In genomic region chrX:2500681-2501151, GRCh38 we compare ENCODE assay signal across 8 cellular contexts. TPM values are rescaled to one million over a fixed set of nuclear protein-coding genes. Genes with fewer than 3 reads are reported as not detected.
DNase-seq lines count a peak whose midpoint lies in the region; ATAC-seq and TF ChIP-seq lines count a peak whose summit lies in the region.

DHRSX (minus strand) TSS chrX:2500976; CDS start chrX:2500925, 51 bp downstream.
ZBED1 (minus strand) TSS chrX:2500976; CDS start chrX:2490719, 10,257 bp downstream.

- ATAC-seq in CD4-positive, CD25-positive, alpha-beta regulatory T cell (ENCODE audit: low read depth in 2 of 2), result peak; percentile 43 to 67
- ATAC-seq in GM21723 (IDR thresholded peaks at IDR 0.05; ENCODE audit: unreplicated experiment), result peak; percentile 75
- peak in 7 of 8 donors; percentile 27 to 83 (median 47) for ATAC-seq in heart right ventricle

- peak; percentile 33 to 66 (median 41) for DNase-seq in CD4-positive, CD25-positive, alpha-beta regulatory T cell
- DNase-seq in MG63 (peak; percentile 74), heart right ventricle (peak; percentile 43 to 67), retinal pigment epithelial cell (ENCODE audit: low read depth) (no peak), NCI-H128 (lab: John Stamatoyannopoulos, UW; ENCODE audit: unreplicated experiment) (no peak), SW 1271 (lab: John Stamatoyannopoulos, UW) (no peak)
- DNase-seq in activated naive CD4-positive, alpha-beta T cell treated with anti-CD3 and anti-CD28 coated beads for 36 hours, result peak; percentile 62

- peak within 1 kb of the TSS; percentile 55 for H3K27ac ChIP-seq in CD4-positive, CD25-positive, alpha-beta regulatory T cell (ENCODE audit: insufficient read depth, low read length, poor library complexity, severe bottlenecking)
- H3K27ac ChIP-seq in heart right ventricle, result peak within 1 kb of the TSS; percentile 63 to 97 (median 94)

- H3K9me3 Mint-ChIP-seq in CD4-positive, CD25-positive, alpha-beta regulatory T cell, result no peaks in the 10 kb centered on the region
- H3K9me3 Mint-ChIP-seq in activated naive CD4-positive, alpha-beta T cell treated with anti-CD3 and anti-CD28 coated beads for 36 hours, result no peaks in the 10 kb centered on the region

- H3K9me3 ChIP-seq in CD4-positive, CD25-positive, alpha-beta regulatory T cell (ENCODE audit: control insufficient read depth in 2 of 2, low read length in 2 of 2), result no peaks in the 10 kb centered on the region
- H3K9me3 ChIP-seq in MG63 (no peaks in the 10 kb centered on the region), heart right ventricle (no peaks in the 10 kb centered on the region)

- peak within 1 kb of the TSS; percentile 87 to 95 (median 90) for H3K4me3 Mint-ChIP-seq in CD4-positive, CD25-positive, alpha-beta regulatory T cell
- peak within 1 kb of the TSS; percentile 76 for H3K4me3 Mint-ChIP-seq in activated naive CD4-positive, alpha-beta T cell treated with anti-CD3 and anti-CD28 coated beads for 36 hours

- H3K27ac Mint-ChIP-seq in CD4-positive, CD25-positive, alpha-beta regulatory T cell, result peak within 1 kb of the TSS; percentile 77 to 92 (median 87)
- peak within 1 kb of the TSS; percentile 72 for H3K27ac Mint-ChIP-seq in activated naive CD4-positive, alpha-beta T cell treated with anti-CD3 and anti-CD28 coated beads for 36 hours

- peaks cover 18 to 46% (median 26%) of the 10 kb centered on the region in 4 donors for H3K4me1 Mint-ChIP-seq in CD4-positive, CD25-positive, alpha-beta regulatory T cell
- H3K4me1 Mint-ChIP-seq in activated naive CD4-positive, alpha-beta T cell treated with anti-CD3 and anti-CD28 coated beads for 36 hours (ENCODE audit: low read depth), result peaks cover 26% of the 10 kb centered on the region

- peaks cover 2% of the 10 kb centered on the region for H3K36me3 Mint-ChIP-seq in CD4-positive, CD25-positive, alpha-beta regulatory T cell
- H3K36me3 Mint-ChIP-seq in activated naive CD4-positive, alpha-beta T cell treated with anti-CD3 and anti-CD28 coated beads for 36 hours (ENCODE audit: low read depth), result peaks cover 4% of the 10 kb centered on the region

- H3K4me1 ChIP-seq in CD4-positive, CD25-positive, alpha-beta regulatory T cell (ENCODE audit: control insufficient read depth, insufficient read depth, low read length, poor library complexity, severe bottlenecking), result peaks cover 22% of the 10 kb centered on the region
- H3K4me1 ChIP-seq in heart right ventricle, result peaks cover 7 to 40% (median 33%) of the 10 kb centered on the region in 9 donors

- 0 to 1% methylated on average over 44 to 61 of the region's 70 CpGs for whole genome bisulfite sequencing in heart right ventricle, 2 donors

- peak within 1 kb of the TSS; percentile 73 for H3K4me3 ChIP-seq in CD4-positive, CD25-positive, alpha-beta regulatory T cell (ENCODE audit: low read depth, low read length)
- peak within 1 kb of the TSS; percentile 93 for H3K4me3 ChIP-seq in MG63
- peak within 1 kb of the TSS; percentile 68 to 96 (median 88) for H3K4me3 ChIP-seq in heart right ventricle
- peak within 1 kb of the TSS; percentile 76 for H3K4me3 ChIP-seq in retinal pigment epithelial cell (ENCODE audit: low read length)

- H3K27me3 ChIP-seq in CD4-positive, CD25-positive, alpha-beta regulatory T cell (ENCODE audit: control insufficient read depth, insufficient read depth, low read length), result no peaks in the 10 kb centered on the region
- H3K27me3 ChIP-seq in MG63 (no peaks in the 10 kb centered on the region), heart right ventricle (no peaks in the 10 kb centered on the region)

- no peaks in the 10 kb centered on the region for H3K27me3 Mint-ChIP-seq in CD4-positive, CD25-positive, alpha-beta regulatory T cell
- no peaks in the 10 kb centered on the region for H3K27me3 Mint-ChIP-seq in activated naive CD4-positive, alpha-beta T cell treated with anti-CD3 and anti-CD28 coated beads for 36 hours (ENCODE audit: low read depth)

- CTCF ChIA-PET in activated naive CD4-positive, alpha-beta T cell treated with anti-CD3 and anti-CD28 coated beads for 36 hours (lab: Charles Lee), result no interaction called here

- TF ChIP-seq CTCF in heart right ventricle (IDR thresholded peaks at IDR 0.05) (no peak), retinal pigment epithelial cell (conservative IDR thresholded peaks at IDR 0.05; ENCODE audit: low read depth, low read length) (no peak)

- intact Hi-C loops in activated naive CD4-positive, alpha-beta T cell treated with anti-CD3 and anti-CD28 coated beads for 36 hours (cut with micrococcal nuclease), result loop anchor here (1.0 to 2.0 kb wide), 3 partner anchors 93 to 126 kb away; no protein-coding TSS in a partner anchor
- intact Hi-C loops in heart right ventricle (cut with DNase I), result loop anchor here in 2 of 10 donors (10.0 kb wide), 2 partner anchors 104 to 216 kb away; no protein-coding TSS in a partner anchor

- no peaks in the 10 kb centered on the region for H3K36me3 ChIP-seq in CD4-positive, CD25-positive, alpha-beta regulatory T cell (ENCODE audit: control insufficient read depth, insufficient read depth, low read length)
- peaks cover 32% of the 10 kb centered on the region for H3K36me3 ChIP-seq in MG63
- peaks cover 0 to 10% (median 0%) of the 10 kb centered on the region in 9 donors for H3K36me3 ChIP-seq in heart right ventricle

RNA-seq across cellular contexts. Expression of gene DHRSX, which starts in this region (rescaled TPM):
- total RNA-seq in CD4-positive, CD25-positive, alpha-beta regulatory T cell, result 18.4 TPM
- 10 to 100 TPM; 16.5 to 21.8 (median 19.2) TPM for polyA plus RNA-seq in CD4-positive, CD25-positive, alpha-beta regulatory T cell
- 18.6 and 30.3 TPM in 2 replicates for total RNA-seq in MG63 (2014; rRNA removed; shearing (Covaris generic); ENCODE audit: low replicate concordance)
- 10 to 100 TPM; 18.8 to 21.4 TPM for total RNA-seq in activated naive CD4-positive, alpha-beta T cell treated with anti-CD3 and anti-CD28 coated beads for 36 hours
- 10 to 100 TPM; 21.1 to 35.9 (median 28.5) TPM for total RNA-seq in heart right ventricle
- 10 to 100 TPM; 13.8 to 20.5 TPM for polyA plus RNA-seq in heart right ventricle

RNA-seq across cellular contexts. Expression of gene ZBED1, which starts in this region (rescaled TPM):
- 19.5 TPM for total RNA-seq in CD4-positive, CD25-positive, alpha-beta regulatory T cell
- polyA plus RNA-seq in CD4-positive, CD25-positive, alpha-beta regulatory T cell, result 10 to 100 TPM; 28.5 to 39.2 (median 32.5) TPM
- 58.1 and 59.7 TPM in 2 replicates for total RNA-seq in MG63 (2014; rRNA removed; shearing (Covaris generic); ENCODE audit: low replicate concordance)
- 10 to 100 TPM; 18.9 to 20.6 TPM for total RNA-seq in activated naive CD4-positive, alpha-beta T cell treated with anti-CD3 and anti-CD28 coated beads for 36 hours
- 10 to 100 TPM; 41.5 to 60.8 (median 54.4) TPM for total RNA-seq in heart right ventricle
- 10 to 100 TPM; 19.0 to 23.6 TPM for polyA plus RNA-seq in heart right ventricle

Comparison
In these comparisons a context has a peak if more than half of its experiments do, and no peak if none do; other contexts are left out.
1. DNase-seq: peak in CD4-positive, CD25-positive, alpha-beta regulatory T cell (3 of 3), MG63 (single experiment), activated naive CD4-positive, alpha-beta T cell treated with anti-CD3 and anti-CD28 coated beads for 36 hours (single experiment) and heart right ventricle (2 of 2); none in retinal pigment epithelial cell (single experiment), NCI-H128 (single experiment) and SW 1271 (0 of 2).
2. Peak in every context shown above with its lines, with median percentiles within 50 percentile points of each other: ATAC-seq and H3K4me3 ChIP-seq.